ENCODE assay signal across 10 cellular contexts in the genomic region with DNA sequence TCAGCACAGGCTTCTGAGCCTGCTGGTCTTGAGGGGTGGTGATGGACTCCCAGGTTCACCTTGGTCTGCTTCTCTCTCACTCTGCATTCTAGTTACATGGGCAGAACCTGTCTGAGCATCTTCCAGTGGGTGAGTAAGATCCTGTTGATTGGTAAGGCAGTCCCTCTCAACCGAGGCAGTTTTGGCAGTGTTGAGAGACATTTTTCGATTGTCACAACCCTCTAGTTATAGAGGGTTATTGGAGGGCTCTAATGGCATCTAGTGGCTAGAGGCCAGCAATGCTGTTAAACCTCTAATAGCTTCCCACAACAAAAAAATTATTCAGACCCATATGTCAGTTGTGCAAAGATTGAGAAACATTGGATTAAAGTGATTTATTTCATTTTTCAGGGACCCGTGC. TPM values are rescaled to one million over a fixed set of nuclear protein-coding genes. Genes with fewer than 3 reads are reported as not detected.
A peak's percentile ranks its signal among the peaks of the same experiment; 100 is the strongest.
DNase-seq lines count a peak whose midpoint lies in the region; ATAC-seq lines count a peak whose summit lies in the region.
"Had no signal": no experiment of that assay in that cellular context is flagged by ENCODE, and none has a peak within 500 bp of the region (broad histone marks: within the 10 kb centered on the region; RNA-seq: fewer than 3 reads in every experiment).

No MANE protein-coding gene starts in this region.

- CTCF ChIA-PET in activated CD8-positive, alpha-beta T cell treated with anti-CD3 and anti-CD28 coated beads, Interleukin-2, amount 10 ng/mL, durations not matched to agents 7 days and 5 days (lab: Charles Lee): interaction anchor here (0.8 to 5.0 kb wide), 27 partner anchors 9 to 676 kb away, joined by 3 to 109 read pairs (median 11); a partner anchor contains a TSS

- peak; percentile 22 for ATAC-seq in stimulated activated naive CD8-positive, alpha-beta T cell treated with anti-CD3 and anti-CD28 coated beads, Interleukin-15, Interleukin-2, amounts not matched to agents 100 U/mL and 50 U/mL, for 24 hours
- ATAC-seq in stimulated activated naive CD8-positive, alpha-beta T cell treated with anti-CD3 and anti-CD28 coated beads, Interleukin-15, amount 100 ng/mL, for 72 hours: no peak
- ATAC-seq in GM18498 (IDR thresholded peaks at IDR 0.05; ENCODE audit: unreplicated experiment) (peak; percentile 41), HG03095 (IDR thresholded peaks at IDR 0.05; ENCODE audit: unreplicated experiment) (no peak)
- ATAC-seq in activated CD8-positive, alpha-beta T cell treated with anti-CD3 and anti-CD28 coated beads, Interleukin-2, amount 10 ng/mL, durations not matched to agents 7 days and 5 days: no peak

- no peak overlapping the region for H3K4me3 Mint-ChIP-seq in stimulated activated naive CD8-positive, alpha-beta T cell treated with anti-CD3 and anti-CD28 coated beads, Interleukin-15, amount 100 ng/mL, for 72 hours
- H3K4me3 Mint-ChIP-seq in activated CD8-positive, alpha-beta T cell treated with anti-CD3 and anti-CD28 coated beads, Interleukin-2, amount 10 ng/mL, durations not matched to agents 7 days and 5 days: no peak overlapping the region
- H3K4me3 Mint-ChIP-seq: activated CD4-positive, alpha-beta T cell treated with anti-CD3 and anti-CD28 coated beads, Interleukin-2, amount 10 ng/mL, durations not matched to agents 7 days and 5 days; T-helper 1 cell treated with Interleukin-12 subunit alpha and Interleukin-12 subunit beta and Interleukin-4 antibody, amounts not matched to agents 30 μg/mL and 1 μg/mL, for 36 hours had no signal

- H3K36me3 Mint-ChIP-seq in activated CD8-positive, alpha-beta T cell treated with anti-CD3 and anti-CD28 coated beads, Interleukin-2, amount 10 ng/mL, durations not matched to agents 7 days and 5 days (ENCODE audit: low read depth): peaks cover 7% of the 10 kb centered on the region

- POLR2A ChIA-PET in activated CD8-positive, alpha-beta T cell treated with anti-CD3 and anti-CD28 coated beads, Interleukin-2, amount 10 ng/mL, durations not matched to agents 7 days and 5 days (lab: Charles Lee): interaction anchor here (1.3 kb wide), 1 partner anchor 126 kb away, joined by 3 read pairs; no protein-coding TSS in a partner anchor

- peaks cover 68% of the 10 kb centered on the region for H3K4me1 Mint-ChIP-seq in stimulated activated naive CD8-positive, alpha-beta T cell treated with anti-CD3 and anti-CD28 coated beads, Interleukin-15, amount 100 ng/mL, for 72 hours
- peaks cover 71% of the 10 kb centered on the region for H3K4me1 Mint-ChIP-seq in activated CD8-positive, alpha-beta T cell treated with anti-CD3 and anti-CD28 coated beads, Interleukin-2, amount 10 ng/mL, durations not matched to agents 7 days and 5 days (ENCODE audit: low read depth)

- H3K27ac Mint-ChIP-seq in stimulated activated naive CD8-positive, alpha-beta T cell treated with anti-CD3 and anti-CD28 coated beads, Interleukin-15, amount 100 ng/mL, for 72 hours: no peak overlapping the region
- H3K27ac Mint-ChIP-seq in activated CD8-positive, alpha-beta T cell treated with anti-CD3 and anti-CD28 coated beads, Interleukin-2, amount 10 ng/mL, durations not matched to agents 7 days and 5 days: peak overlapping the region; percentile 50
- H3K27ac Mint-ChIP-seq: T-helper 1 cell treated with Interleukin-12 subunit alpha and Interleukin-12 subunit beta and Interleukin-4 antibody, amounts not matched to agents 30 μg/mL and 1 μg/mL, for 36 hours had no signal

- no peaks in the 10 kb centered on the region for H3K9me3 Mint-ChIP-seq in stimulated activated naive CD8-positive, alpha-beta T cell treated with anti-CD3 and anti-CD28 coated beads, Interleukin-15, amount 100 ng/mL, for 72 hours
- no peaks in the 10 kb centered on the region for H3K9me3 Mint-ChIP-seq in activated CD8-positive, alpha-beta T cell treated with anti-CD3 and anti-CD28 coated beads, Interleukin-2, amount 10 ng/mL, durations not matched to agents 7 days and 5 days (ENCODE audit: insufficient read depth)
- H3K9me3 Mint-ChIP-seq: activated CD4-positive, alpha-beta T cell treated with anti-CD3 and anti-CD28 coated beads, Interleukin-2, amount 10 ng/mL, durations not matched to agents 7 days and 5 days; T-helper 1 cell treated with Interleukin-12 subunit alpha and Interleukin-12 subunit beta and Interleukin-4 antibody, amounts not matched to agents 30 μg/mL and 1 μg/mL, for 36 hours had no signal

- no peaks in the 10 kb centered on the region for H3K27me3 Mint-ChIP-seq in stimulated activated naive CD8-positive, alpha-beta T cell treated with anti-CD3 and anti-CD28 coated beads, Interleukin-15, amount 100 ng/mL, for 72 hours
- H3K27me3 Mint-ChIP-seq in activated CD8-positive, alpha-beta T cell treated with anti-CD3 and anti-CD28 coated beads, Interleukin-2, amount 10 ng/mL, durations not matched to agents 7 days and 5 days (ENCODE audit: low read depth): no peaks in the 10 kb centered on the region
- H3K27me3 Mint-ChIP-seq: activated CD4-positive, alpha-beta T cell treated with anti-CD3 and anti-CD28 coated beads, Interleukin-2, amount 10 ng/mL, durations not matched to agents 7 days and 5 days had no signal

- DNase-seq in stimulated activated naive CD8-positive, alpha-beta T cell treated with anti-CD3 and anti-CD28 coated beads, Interleukin-15, Interleukin-2, amounts not matched to agents 100 U/mL and 50 U/mL, for 24 hours: no peak
- DNase-seq in stimulated activated naive CD8-positive, alpha-beta T cell treated with anti-CD3 and anti-CD28 coated beads, Interleukin-15, amount 100 ng/mL, for 72 hours: no peak
- no peak for DNase-seq in activated CD8-positive, alpha-beta T cell treated with anti-CD3 and anti-CD28 coated beads, Interleukin-2, amount 10 ng/mL, durations not matched to agents 7 days and 5 days
- DNase-seq in T1000 (lab: John Stamatoyannopoulos, UW): no peak
- DNase-seq in DMS153 (lab: John Stamatoyannopoulos, UW): no peak
- no peak for DNase-seq in NCI-H748 (lab: John Stamatoyannopoulos, UW; ENCODE audit: unreplicated experiment)

RNA-seq across cellular contexts. Expression of a gene that starts 9.3 kb away (rescaled TPM):
- total RNA-seq in activated CD8-positive, alpha-beta T cell treated with anti-CD3 and anti-CD28 coated beads, Interleukin-2, amount 10 ng/mL, durations not matched to agents 7 days and 5 days: 10 to 100 TPM; 48.5 to 54.3 TPM

Comparison
In these comparisons a context has a peak if more than half of its experiments do, and no peak if none do; other contexts are left out.
1. ATAC-seq: peak in stimulated activated naive CD8-positive, alpha-beta T cell treated with anti-CD3 and anti-CD28 coated beads, Interleukin-15, Interleukin-2, amounts not matched to agents 100 U/mL and 50 U/mL, for 24 hours (single experiment) and GM18498 (single experiment); none in stimulated activated naive CD8-positive, alpha-beta T cell treated with anti-CD3 and anti-CD28 coated beads, Interleukin-15, amount 100 ng/mL, for 72 hours (single experiment), activated CD8-positive, alpha-beta T cell treated with anti-CD3 and anti-CD28 coated beads, Interleukin-2, amount 10 ng/mL, durations not matched to agents 7 days and 5 days (single experiment) and HG03095 (single experiment).